Comparison of ENCODE assay signal across 33 cellular contexts in genomic region chr20:3876676-3877075, GRCh38.
"Had no signal": no experiment of that assay in that cellular context is flagged by ENCODE, and none has a peak within 500 bp of the region (broad histone marks: within the 10 kb centered on the region; RNA-seq: fewer than 3 reads in every experiment).

No MANE protein-coding gene starts in this region.

- ATAC-seq: gastrocnemius medialis; left cardiac atrium; left ventricle myocardium superior; pancreas; sciatic nerve; stimulated activated effector memory CD8-positive, alpha-beta T cell treated with anti-CD3 and anti-CD28 coated beads, Interleukin-12 subunit alpha, Interleukin-12 subunit beta, amount 100 ng/mL, for 72 hours; stimulated activated naive CD8-positive, alpha-beta T cell treated with anti-CD3 and anti-CD28 coated beads, Interleukin-15, amount 100 ng/mL, for 72 hours had no signal

- FAIRE-seq: astrocyte, keratinocyte, pancreas had no signal

- H3K36me3 ChIP-seq: breast epithelium, colonic mucosa, pancreas, prostate gland, uterus had no signal

- H3K4me3 Mint-ChIP-seq: activated CD4-positive, alpha-beta memory T cell treated with anti-CD3 and anti-CD28 coated beads, Interleukin-2, amount 10 ng/mL, durations not matched to agents 7 days and 5 days; activated CD4-positive, alpha-beta T cell treated with anti-CD3 and anti-CD28 coated beads, Interleukin-2, amount 10 ng/mL, durations not matched to agents 24 days and 14 days; activated naive CD4-positive, alpha-beta T cell treated with anti-CD3 and anti-CD28 coated beads, Interleukin-2, amount 10 ng/mL, durations not matched to agents 7 days and 5 days; activated naive CD8-positive, alpha-beta T cell treated with anti-CD3 and anti-CD28 coated beads, Interleukin-2, amount 10 ng/mL, durations not matched to agents 7 days and 5 days; activated T-cell treated with anti-CD3 and anti-CD28 coated beads, Interleukin-2, amount 50 U/mL, for 24 hours; stimulated activated effector memory CD8-positive, alpha-beta T cell treated with anti-CD3 and anti-CD28 coated beads, Interleukin-12 subunit alpha, Interleukin-12 subunit beta, amount 100 ng/mL, for 72 hours; stimulated activated naive CD8-positive, alpha-beta T cell treated with anti-CD3 and anti-CD28 coated beads, Interleukin-15, amount 100 ng/mL, for 72 hours; type B pancreatic cell had no signal

- H3K27me3 Mint-ChIP-seq: activated CD4-positive, alpha-beta memory T cell treated with anti-CD3 and anti-CD28 coated beads, Interleukin-2, amount 10 ng/mL, durations not matched to agents 7 days and 5 days; activated CD4-positive, alpha-beta T cell treated with anti-CD3 and anti-CD28 coated beads, Interleukin-2, amount 10 ng/mL, durations not matched to agents 24 days and 14 days; activated naive CD4-positive, alpha-beta T cell treated with anti-CD3 and anti-CD28 coated beads, Interleukin-2, amount 10 ng/mL, durations not matched to agents 7 days and 5 days; activated naive CD8-positive, alpha-beta T cell treated with anti-CD3 and anti-CD28 coated beads, Interleukin-2, amount 10 ng/mL, durations not matched to agents 7 days and 5 days; activated T-cell treated with anti-CD3 and anti-CD28 coated beads, Interleukin-2, amount 50 U/mL, for 24 hours; stimulated activated naive CD8-positive, alpha-beta T cell treated with anti-CD3 and anti-CD28 coated beads, Interleukin-15, amount 100 ng/mL, for 72 hours; type B pancreatic cell had no signal

- H3K27ac ChIP-seq: breast epithelium, colonic mucosa, gastrocnemius medialis, pancreas, prostate gland, skin epidermis, uterus had no signal

- H3K4me1 ChIP-seq: colonic mucosa, pancreas, prostate gland, uterus had no signal

- H3K4me3 ChIP-seq: breast epithelium, colonic mucosa, dorsolateral prefrontal cortex, gastrocnemius medialis, pancreas, prostate gland, skin epidermis, uterus had no signal

- H3K9me3 ChIP-seq: breast epithelium, colonic mucosa, gastrocnemius medialis, pancreas, prostate gland, uterus had no signal

- DNase-seq: activated CD4-positive, alpha-beta memory T cell treated with anti-CD3 and anti-CD28 coated beads, Interleukin-2, amount 10 ng/mL, durations not matched to agents 7 days and 5 days; activated CD4-positive, alpha-beta T cell treated with anti-CD3 and anti-CD28 coated beads, Interleukin-2, amount 10 ng/mL, durations not matched to agents 24 days and 14 days; activated CD4-positive, CD25-positive, alpha-beta regulatory T cell treated with anti-CD3 and anti-CD28 coated beads, Interleukin-2, amount 50 U/mL, for 72 hours; activated CD8-positive, alpha-beta memory T cell treated with anti-CD3 and anti-CD28 coated beads, Interleukin-2, amount 50 U/mL, for 48 hours; activated gamma-delta T cell; activated naive CD4-positive, alpha-beta T cell treated with anti-CD3 and anti-CD28 coated beads, Interleukin-2, amount 10 ng/mL, durations not matched to agents 7 days and 5 days; activated naive CD8-positive, alpha-beta T cell treated with anti-CD3 and anti-CD28 coated beads, Interleukin-2, amount 10 ng/mL, durations not matched to agents 7 days and 5 days; activated T-cell treated with anti-CD3 and anti-CD28 coated beads, Interleukin-2, amount 50 U/mL, for 24 hours; central memory CD4-positive, alpha-beta T cell; colonic mucosa; dorsolateral prefrontal cortex; effector memory CD4-positive, alpha-beta T cell; erythroblast; gastrocnemius medialis; head of caudate nucleus; hippocampal formation; left cardiac atrium; left ventricle myocardium superior; retina; stimulated activated CD4-positive, alpha-beta T cell treated with anti-CD3 and anti-CD28 coated beads, Interleukin-4, amount 100 ng/mL, for 24 hours; stimulated activated naive CD8-positive, alpha-beta T cell treated with anti-CD3 and anti-CD28 coated beads, Interleukin-15, amount 100 ng/mL, for 72 hours; substantia nigra; T1000; uterus had no signal

- H3K27ac Mint-ChIP-seq: activated CD4-positive, alpha-beta memory T cell treated with anti-CD3 and anti-CD28 coated beads, Interleukin-2, amount 10 ng/mL, durations not matched to agents 7 days and 5 days; activated CD4-positive, alpha-beta T cell treated with anti-CD3 and anti-CD28 coated beads, Interleukin-2, amount 10 ng/mL, durations not matched to agents 24 days and 14 days; activated naive CD4-positive, alpha-beta T cell treated with anti-CD3 and anti-CD28 coated beads, Interleukin-2, amount 10 ng/mL, durations not matched to agents 7 days and 5 days; activated naive CD8-positive, alpha-beta T cell treated with anti-CD3 and anti-CD28 coated beads, Interleukin-2, amount 10 ng/mL, durations not matched to agents 7 days and 5 days; activated T-cell treated with anti-CD3 and anti-CD28 coated beads, Interleukin-2, amount 50 U/mL, for 24 hours; stimulated activated effector memory CD8-positive, alpha-beta T cell treated with anti-CD3 and anti-CD28 coated beads, Interleukin-12 subunit alpha, Interleukin-12 subunit beta, amount 100 ng/mL, for 72 hours; stimulated activated naive CD8-positive, alpha-beta T cell treated with anti-CD3 and anti-CD28 coated beads, Interleukin-15, amount 100 ng/mL, for 72 hours; type B pancreatic cell had no signal

- H3K27me3 ChIP-seq: breast epithelium, colonic mucosa, dorsolateral prefrontal cortex, gastrocnemius medialis, pancreas, uterus had no signal

- H3K9me3 Mint-ChIP-seq: activated CD4-positive, alpha-beta memory T cell treated with anti-CD3 and anti-CD28 coated beads, Interleukin-2, amount 10 ng/mL, durations not matched to agents 7 days and 5 days; activated CD4-positive, alpha-beta T cell treated with anti-CD3 and anti-CD28 coated beads, Interleukin-2, amount 10 ng/mL, durations not matched to agents 24 days and 14 days; activated naive CD4-positive, alpha-beta T cell treated with anti-CD3 and anti-CD28 coated beads, Interleukin-2, amount 10 ng/mL, durations not matched to agents 7 days and 5 days; activated naive CD8-positive, alpha-beta T cell treated with anti-CD3 and anti-CD28 coated beads, Interleukin-2, amount 10 ng/mL, durations not matched to agents 7 days and 5 days; activated T-cell treated with anti-CD3 and anti-CD28 coated beads, Interleukin-2, amount 50 U/mL, for 24 hours; stimulated activated effector memory CD8-positive, alpha-beta T cell treated with anti-CD3 and anti-CD28 coated beads, Interleukin-12 subunit alpha, Interleukin-12 subunit beta, amount 100 ng/mL, for 72 hours; stimulated activated naive CD8-positive, alpha-beta T cell treated with anti-CD3 and anti-CD28 coated beads, Interleukin-15, amount 100 ng/mL, for 72 hours; type B pancreatic cell had no signal
